Comparison of ENCODE assay signal across 8 cellular contexts in the genomic region with DNA sequence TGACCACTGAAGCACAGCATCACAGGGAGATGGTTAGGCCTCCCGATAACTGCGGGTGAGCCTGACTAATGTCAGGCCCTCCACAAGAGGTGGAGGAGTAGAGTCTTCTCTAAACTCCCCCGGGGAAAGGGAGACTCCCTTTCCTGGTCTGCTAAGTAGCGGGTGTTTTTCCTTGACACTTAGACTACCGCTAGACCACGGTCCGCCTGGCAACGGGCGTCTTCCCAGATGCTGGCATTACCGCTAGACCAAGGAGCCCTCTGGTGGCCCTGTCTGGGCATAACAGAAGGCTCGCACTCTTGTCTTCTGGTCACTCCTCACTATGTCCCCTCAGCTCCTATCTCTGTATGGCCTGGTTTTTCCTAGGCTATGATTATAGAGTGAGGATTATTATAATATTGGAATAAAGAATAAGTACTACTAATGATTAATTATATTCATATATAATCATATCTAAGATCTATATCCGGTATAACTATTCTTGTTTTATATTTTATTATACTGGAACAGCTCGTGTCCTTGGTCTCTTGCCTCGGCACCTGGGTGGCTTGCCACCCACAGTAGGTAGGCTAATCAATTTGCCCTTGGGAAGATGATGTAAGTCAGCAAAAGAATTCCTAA. TPM values are rescaled to one million over a fixed set of nuclear protein-coding genes. Genes with fewer than 3 reads are reported as not detected.
DNase-seq lines count a peak whose midpoint lies in the region; ATAC-seq and TF ChIP-seq lines count a peak whose summit lies in the region.
"Not testable (repeated sequence)": the region's sequence is repeated elsewhere in the genome, so short reads cannot be mapped to it uniquely, and the experiment has no call there.

No MANE protein-coding gene starts in this region.

- H3K27ac Mint-ChIP-seq in CD8-positive, alpha-beta T cell; neural crest cell (ENCODE audit: unreplicated experiment): not testable (repeated sequence)

- not testable (repeated sequence) for H3K9me3 ChIP-seq in CD8-positive, alpha-beta T cell (ENCODE audit: low read length); SJCRH30 (replicated peaks); testis

- not testable (repeated sequence) for TF ChIP-seq EP300 in Ishikawa (IDR thresholded peaks at IDR 0.05; ENCODE audit: borderline replicate concordance)

- H3K4me1 Mint-ChIP-seq in CD8-positive, alpha-beta T cell (ENCODE audit: low read depth) = peaks cover 15% of the 10 kb centered on the region
- H3K4me1 Mint-ChIP-seq in neural crest cell = not testable (repeated sequence)

- intact Hi-C loops in CD8-positive, alpha-beta T cell (cut with DNase I, micrococcal nuclease) = loop anchor here in 1 of 2 experiments (5.0 kb wide), 2 partner anchors 68 to 198 kb away; a partner anchor contains a TSS
- intact Hi-C loops in Right ventricle myocardium superior (cut with DNase I); testis (cut with DNase I; ENCODE audit: low total_unique reads): not testable (repeated sequence)

- CTCF ChIA-PET in CD8-positive, alpha-beta T cell (lab: Charles Lee) = interaction anchor here (1.0 to 1.7 kb wide), 4 partner anchors 11 to 36 kb away, joined by 3 to 11 read pairs (median 4); no protein-coding TSS in a partner anchor

- H3K36me3 ChIP-seq in CD8-positive, alpha-beta T cell (ENCODE audit: insufficient read depth, low read length); SJCRH30; brain microvascular endothelial cell (replicated peaks); testis (ENCODE audit: low read depth, missing control alignments): not testable (repeated sequence)

- 48% methylated on average over 14 of the region's 14 CpGs for WGBS in testis, 2 donors

- peaks cover 11% of the 10 kb centered on the region for H3K4me1 ChIP-seq in CD8-positive, alpha-beta T cell (ENCODE audit: insufficient read depth, low read length)
- H3K4me1 ChIP-seq in SJCRH30, testis: not testable (repeated sequence)

- not testable (repeated sequence) for TF ChIP-seq POLR2A in testis (IDR thresholded peaks at IDR 0.05)

- not testable (repeated sequence) for H3K27me3 ChIP-seq in CD8-positive, alpha-beta T cell (ENCODE audit: insufficient read depth, low read length); SJCRH30; brain microvascular endothelial cell (replicated peaks); testis

- H3K36me3 Mint-ChIP-seq in CD8-positive, alpha-beta T cell; neural crest cell (ENCODE audit: low read depth): not testable (repeated sequence)

- peak in 3 of 7 experiments; percentile 17 to 54 (median 29) for DNase-seq in CD8-positive, alpha-beta T cell
- peak; percentile 32 to 62 for DNase-seq in SJCRH30
- DNase-seq in activated T-cell treated with anti-CD3 and anti-CD28 coated beads, Interleukin-2, amount 50 U/mL, for 1 hour = peak; percentile 48
- peak; percentile 66 for DNase-seq in brain microvascular endothelial cell
- peak; percentile 64 for DNase-seq in Right ventricle myocardium superior
- peak; percentile 37 for DNase-seq in neural crest cell (ENCODE audit: low read depth, low spot score)
- peak; percentile 80 for DNase-seq in testis

- not testable (repeated sequence) for H3K9me3 Mint-ChIP-seq in CD8-positive, alpha-beta T cell; neural crest cell

- H3K27me3 Mint-ChIP-seq in CD8-positive, alpha-beta T cell (ENCODE audit: low read depth); neural crest cell (ENCODE audit: low read depth): not testable (repeated sequence)

- peak; percentile 38 for TF ChIP-seq RAD21 in Ishikawa (IDR thresholded peaks at IDR 0.05; ENCODE audit: low read depth)

- not testable (repeated sequence) for H3K4me3 ChIP-seq in CD8-positive, alpha-beta T cell (ENCODE audit: low read depth, low read length); SJCRH30; brain microvascular endothelial cell (ENCODE audit: low read depth, low read length); testis

- POLR2A ChIA-PET in CD8-positive, alpha-beta T cell (lab: Charles Lee) = not testable (repeated sequence)

- in situ Hi-C loops in brain microvascular endothelial cell (cut with HindIII; ENCODE audit: low pct_ligation_motif_present, low sequenced_read_pairs) = loop anchor here (25.0 kb wide), 1 partner anchor 123 kb away; a partner anchor contains a TSS

- not testable (repeated sequence) for H3K27ac ChIP-seq in CD8-positive, alpha-beta T cell (ENCODE audit: low read depth, low read length); SJCRH30; brain microvascular endothelial cell; testis

- H3K4me3 Mint-ChIP-seq in CD8-positive, alpha-beta T cell; neural crest cell: not testable (repeated sequence)

- ATAC-seq in CD8-positive, alpha-beta T cell; Right ventricle myocardium superior (ENCODE audit: poor library complexity): not testable (repeated sequence)

- peak; percentile 46 for TF ChIP-seq CTCF in CD8-positive, alpha-beta T cell (IDR thresholded peaks at IDR 0.05)
- TF ChIP-seq CTCF in brain microvascular endothelial cell (IDR thresholded peaks at IDR 0.05; ENCODE audit: low read depth, low read length, missing control alignments) (peak; percentile 28), neural crest cell (conservative IDR thresholded peaks at IDR 0.05) (peak; percentile 52), testis (IDR thresholded peaks at IDR 0.05) (peak; percentile 44 to 54 (median 48))

RNA-seq across cellular contexts. Expression of a gene that starts 6.7 kb away (rescaled TPM):
- total RNA-seq in CD8-positive, alpha-beta T cell = 10 to 100 TPM; 13.1 to 15.4 TPM
- total RNA-seq in SJCRH30 (2014; rRNA removed; shearing (Covaris generic)) = 48.9 and 49.2 TPM in 2 replicates
- total RNA-seq in Right ventricle myocardium superior = 61.0 TPM
- total RNA-seq in neural crest cell = 30.1 and 34.1 TPM in 2 replicates
- 10 to 100 TPM; 51.3 to 60.6 TPM for total RNA-seq in testis
- polyA plus RNA-seq in testis (ENCODE audit: insufficient read depth, low read depth, low replicate concordance) = 42.6 TPM
